In the genomic region with DNA sequence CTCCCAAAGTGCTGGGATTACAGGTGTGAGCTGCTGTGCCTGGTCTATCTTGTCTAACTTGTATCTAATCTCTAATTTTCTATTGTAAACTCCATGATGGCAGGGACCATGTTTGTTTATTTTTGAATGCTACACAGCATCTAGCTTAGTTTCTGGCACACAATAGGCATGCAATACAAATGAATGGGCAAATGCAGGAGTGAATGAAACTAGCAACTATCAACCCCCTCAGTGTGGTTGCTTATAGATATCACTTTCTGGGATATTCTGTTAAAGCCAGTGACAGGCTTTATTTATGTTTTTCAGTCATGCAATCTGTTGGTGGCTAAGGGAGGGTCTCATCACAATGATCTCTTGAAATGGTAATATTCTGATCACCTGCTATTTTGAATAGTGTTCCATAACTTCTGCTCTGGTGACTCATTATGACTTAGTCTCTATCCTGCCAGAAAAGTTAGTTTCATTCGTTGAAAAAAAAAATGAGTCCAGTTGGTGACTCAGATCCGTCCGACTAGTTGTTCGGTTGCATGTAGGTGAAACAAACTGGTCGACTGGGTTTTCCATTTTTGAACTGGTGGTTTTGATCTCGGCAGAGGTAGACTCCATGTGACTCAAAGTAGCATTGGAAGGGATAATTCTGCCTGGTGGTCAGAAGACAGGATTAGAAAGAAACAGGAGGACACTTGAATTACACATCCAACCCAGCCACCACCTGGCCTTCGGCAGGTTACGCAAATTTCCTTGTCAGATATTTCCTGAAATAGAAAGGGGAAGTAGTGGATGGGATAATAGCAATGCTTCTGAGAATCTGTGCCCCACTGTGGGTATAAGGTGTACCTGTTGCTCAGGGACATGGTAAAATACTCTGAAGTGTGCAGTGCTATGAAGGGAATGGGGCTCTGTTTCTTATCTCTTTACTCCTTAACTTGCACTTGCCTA, we compare ENCODE assay signal across 8 cellular contexts.
DNase-seq lines count a peak whose midpoint lies in the region; ATAC-seq, FAIRE-seq and TF ChIP-seq lines count a peak whose summit lies in the region.

No MANE protein-coding gene starts in this region.

- DNase-seq in RPMI7951 (ENCODE audit: low read depth) = peak; percentile 93
- peak; percentile 68 for DNase-seq in kidney tubule cell (ENCODE audit: low spot score)
- no peak for DNase-seq in neural progenitor cell (ENCODE audit: low spot score)
- no peak for DNase-seq in Peyer's patch
- DNase-seq in vagina (ENCODE audit: extremely low spot score in 2 of 2) = no peak
- no peak for DNase-seq in D721Med (ENCODE audit: insufficient read length, low spot score)

- H3K9ac ChIP-seq in neural progenitor cell = no peak overlapping the region

- H3K27ac ChIP-seq in neural progenitor cell (no peak overlapping the region), Peyer's patch (no peak overlapping the region), vagina (no peak overlapping the region)

- no peaks in the 10 kb centered on the region for H3K36me3 ChIP-seq in neural progenitor cell
- H3K36me3 ChIP-seq in Peyer's patch = no peaks in the 10 kb centered on the region
- no peaks in the 10 kb centered on the region for H3K36me3 ChIP-seq in vagina

- no peaks in the 10 kb centered on the region for H4K20me1 ChIP-seq in neural progenitor cell (ENCODE audit: low read depth)

- H3K36me3 Mint-ChIP-seq in neural progenitor cell = no peaks in the 10 kb centered on the region

- no peaks in the 10 kb centered on the region for H3K9me3 Mint-ChIP-seq in neural progenitor cell

- peak; percentile 57 for ATAC-seq in GM19023 (IDR thresholded peaks at IDR 0.05; ENCODE audit: unreplicated experiment)
- peak; percentile 78 for ATAC-seq in HG02885 (IDR thresholded peaks at IDR 0.05; ENCODE audit: poor library complexity, unreplicated experiment)

- H3K9me3 ChIP-seq in neural progenitor cell (ENCODE audit: low read depth) (no peaks in the 10 kb centered on the region), Peyer's patch (no peaks in the 10 kb centered on the region), vagina (no peaks in the 10 kb centered on the region)

- H3K4me1 ChIP-seq in neural progenitor cell (no peaks in the 10 kb centered on the region), Peyer's patch (no peaks in the 10 kb centered on the region), vagina (peaks cover 24% of the 10 kb centered on the region)

- H3K27me3 Mint-ChIP-seq in neural progenitor cell (ENCODE audit: insufficient read depth, low read depth) = peaks cover 3% of the 10 kb centered on the region

- no peak for TF ChIP-seq POLR2A in Peyer's patch (IDR thresholded peaks at IDR 0.05)
- TF ChIP-seq POLR2A in vagina (IDR thresholded peaks at IDR 0.05) = no peak

- H3F3A ChIP-seq in neural progenitor cell (ENCODE audit: low read depth) = no peaks in the 10 kb centered on the region

- no peaks in the 10 kb centered on the region for H3K27me3 ChIP-seq in neural progenitor cell
- H3K27me3 ChIP-seq in Peyer's patch = no peaks in the 10 kb centered on the region
- H3K27me3 ChIP-seq in vagina = no peaks in the 10 kb centered on the region

- intact Hi-C loops in vagina (cut with DNase I) = no loop called here

- no peak overlapping the region for H3K4me3 Mint-ChIP-seq in neural progenitor cell

- no peak for TF ChIP-seq CTCF in neural progenitor cell (IDR thresholded peaks at IDR 0.05)
- TF ChIP-seq CTCF in Peyer's patch (IDR thresholded peaks at IDR 0.05) = no peak
- no peak for TF ChIP-seq CTCF in vagina (IDR thresholded peaks at IDR 0.05)
- no peak for TF ChIP-seq CTCF in D721Med (IDR thresholded peaks at IDR 0.05; ENCODE audit: insufficient read depth, missing control alignments)

- no peak for FAIRE-seq in D721Med (lab: Jason Lieb, UNC)

- H3K79me2 ChIP-seq in neural progenitor cell (ENCODE audit: low read depth) = no peaks in the 10 kb centered on the region

- H2AFZ ChIP-seq in neural progenitor cell (replicated peaks) = no peak overlapping the region

- no peaks in the 10 kb centered on the region for H3K4me1 Mint-ChIP-seq in neural progenitor cell

- H3K4me2 ChIP-seq in neural progenitor cell = no peak overlapping the region

- no peak overlapping the region for H3K4me3 ChIP-seq in neural progenitor cell
- H3K4me3 ChIP-seq in Peyer's patch = no peak overlapping the region
- no peak overlapping the region for H3K4me3 ChIP-seq in vagina

- no peak overlapping the region for H3K27ac Mint-ChIP-seq in neural progenitor cell

Comparison
In these comparisons a context has a peak if more than half of its experiments do, and no peak if none do; other contexts are left out.
1. DNase-seq: peak in RPMI7951 (single experiment) and kidney tubule cell (single experiment); none in neural progenitor cell (single experiment), Peyer's patch (0 of 3), vagina (0 of 2) and D721Med (single experiment).